In genomic region chr2:169824373-169825333, GRCh38 we compare ENCODE assay signal across 1 cellular context.
A peak's percentile ranks its signal among the peaks of the same experiment; 100 is the strongest.
TF ChIP-seq lines count a peak whose summit lies in the region.

Gene METTL5, minus strand, starts transcription at chr2:169824905. Its CDS starts 308 bp downstream, at chr2:169824597.

TF ChIP-seq in HepG2, 621 proteins besides CTCF, POLR2A, EP300 and RAD21 (continued from another document and continues in another):
- TF ChIP-seq HBP1 (CRISPR knock-in tag; IDR thresholded peaks at IDR 0.05; ENCODE audit: low read depth) = peak; percentile 70
- TF ChIP-seq MIXL1 (CRISPR knock-in tag; IDR thresholded peaks at IDR 0.05) = peak; percentile 68; the same call in 1 of the 2 replicates
- no peak for TF ChIP-seq TCF12 (IDR thresholded peaks at IDR 0.05)
- no peak; the same call in 1 of the 2 replicates for TF ChIP-seq TCF12 (CRISPR knock-in tag; IDR thresholded peaks at IDR 0.05)
- 0 out of 2 replicates have a peak, but pooled peaks have one; percentile 70 for TF ChIP-seq MTF1 (CRISPR knock-in tag; IDR thresholded peaks at IDR 0.05)
- no peak for TF ChIP-seq ZNF530 (CRISPR knock-in tag; IDR thresholded peaks at IDR 0.05; ENCODE audit: low read depth)
- peak; percentile 84; the same call in 1 of the 2 replicates for TF ChIP-seq BRCA1 (CRISPR knock-in tag; IDR thresholded peaks at IDR 0.05)
- TF ChIP-seq ZBTB33 (CRISPR knock-in tag; IDR thresholded peaks at IDR 0.05) = peak; percentile 82
- TF ChIP-seq ZNF564 (CRISPR knock-in tag; IDR thresholded peaks at IDR 0.05) = peak; percentile 88
- TF ChIP-seq DZIP1 (CRISPR knock-in tag; IDR thresholded peaks at IDR 0.05) = peak; percentile 98
- TF ChIP-seq PLSCR1 (CRISPR knock-in tag; IDR thresholded peaks at IDR 0.05; ENCODE audit: borderline replicate concordance) = no peak
- peak; percentile 33; the same call in 1 of the 2 replicates for TF ChIP-seq ZNF562 (CRISPR knock-in tag; IDR thresholded peaks at IDR 0.05; ENCODE audit: borderline replicate concordance)
- TF ChIP-seq ZSCAN31 (CRISPR knock-in tag; IDR thresholded peaks at IDR 0.05; ENCODE audit: low read depth) = peak; percentile 99
- 0 out of 2 replicates have a peak, but pooled peaks have one; percentile 21 for TF ChIP-seq ONECUT2 (CRISPR knock-in tag; IDR thresholded peaks at IDR 0.05)
- TF ChIP-seq ZNF18 (CRISPR knock-in tag; IDR thresholded peaks at IDR 0.05; ENCODE audit: insufficient replicate concordance) = peak; percentile 82
- peak; percentile 93 for TF ChIP-seq NRL (CRISPR knock-in tag; IDR thresholded peaks at IDR 0.05; ENCODE audit: borderline replicate concordance)
- peak; percentile 84 for TF ChIP-seq ESRRA (CRISPR knock-in tag; IDR thresholded peaks at IDR 0.05; ENCODE audit: low read depth)
- TF ChIP-seq MLX (CRISPR knock-in tag; IDR thresholded peaks at IDR 0.05) = peak; percentile 54
- peak; percentile 95 for TF ChIP-seq MAF1 (CRISPR knock-in tag; IDR thresholded peaks at IDR 0.05; ENCODE audit: borderline replicate concordance)
- TF ChIP-seq ZNF710 (CRISPR knock-in tag; IDR thresholded peaks at IDR 0.05; ENCODE audit: borderline replicate concordance) = peak; percentile 44; the same call in 1 of the 2 replicates
- no peak for TF ChIP-seq ATM (IDR thresholded peaks at IDR 0.05; ENCODE audit: borderline replicate concordance)
- peak; percentile 93; the same call in 1 of the 2 replicates for TF ChIP-seq BRD4 (CRISPR knock-in tag; IDR thresholded peaks at IDR 0.05)
- 0 out of 2 replicates have a peak, but pooled peaks have one; percentile 79 for TF ChIP-seq ZNF12 (CRISPR knock-in tag; IDR thresholded peaks at IDR 0.05)
- TF ChIP-seq ZMYM2 (CRISPR knock-in tag; IDR thresholded peaks at IDR 0.05) = 0 out of 2 replicates have a peak, but pooled peaks have one; percentile 56
- TF ChIP-seq TBL1XR1 (IDR thresholded peaks at IDR 0.05; ENCODE audit: borderline replicate concordance, low read length, partially characterized antibody) = peak; percentile 69
- TF ChIP-seq ZHX2 (IDR thresholded peaks at IDR 0.05; ENCODE audit: low read depth) = 0 out of 2 replicates have a peak, but pooled peaks have one; percentile 11
- peak; percentile 58; the same call in 1 of the 2 replicates for TF ChIP-seq ZHX2 (CRISPR knock-in tag; IDR thresholded peaks at IDR 0.05; ENCODE audit: borderline replicate concordance)
- TF ChIP-seq ZNF629 (CRISPR knock-in tag; conservative IDR thresholded peaks at IDR 0.05) = peak; percentile 74
- no peak; the same call in 1 of the 2 replicates for TF ChIP-seq ZNF124 (CRISPR knock-in tag; IDR thresholded peaks at IDR 0.05)
- peak; percentile 91; the same call in 1 of the 2 replicates for TF ChIP-seq GLI4 (CRISPR knock-in tag; IDR thresholded peaks at IDR 0.05; ENCODE audit: borderline replicate concordance)
- no peak; the same call in 1 of the 2 replicates for TF ChIP-seq ZNF639 (CRISPR knock-in tag; conservative IDR thresholded peaks at IDR 0.05)
- peak; percentile 94 for TF ChIP-seq ZNF44 (CRISPR knock-in tag; IDR thresholded peaks at IDR 0.05)
- peak; percentile 84 for TF ChIP-seq RBM39 (IDR thresholded peaks at IDR 0.05; ENCODE audit: low read depth, low read length, poor library complexity, severe bottlenecking)
- TF ChIP-seq KLF16 (CRISPR knock-in tag; IDR thresholded peaks at IDR 0.05) = peak; percentile 49 to 77; a peak in 2 of 4 replicates
- TF ChIP-seq ASH2L (IDR thresholded peaks at IDR 0.05; ENCODE audit: insufficient read length, low read depth, low read length) = peak; percentile 95
- TF ChIP-seq SAFB2 (CRISPR knock-in tag; IDR thresholded peaks at IDR 0.05; ENCODE audit: borderline replicate concordance, low read depth) = peak; percentile 98
- TF ChIP-seq ZNF251 (CRISPR knock-in tag; IDR thresholded peaks at IDR 0.05) = no peak
- 0 out of 2 replicates have a peak, but pooled peaks have one; percentile 67 for TF ChIP-seq ZNF296 (CRISPR knock-in tag; conservative IDR thresholded peaks at IDR 0.05)
